ENCODE assay signal across 20 cellular contexts in the genomic region with DNA sequence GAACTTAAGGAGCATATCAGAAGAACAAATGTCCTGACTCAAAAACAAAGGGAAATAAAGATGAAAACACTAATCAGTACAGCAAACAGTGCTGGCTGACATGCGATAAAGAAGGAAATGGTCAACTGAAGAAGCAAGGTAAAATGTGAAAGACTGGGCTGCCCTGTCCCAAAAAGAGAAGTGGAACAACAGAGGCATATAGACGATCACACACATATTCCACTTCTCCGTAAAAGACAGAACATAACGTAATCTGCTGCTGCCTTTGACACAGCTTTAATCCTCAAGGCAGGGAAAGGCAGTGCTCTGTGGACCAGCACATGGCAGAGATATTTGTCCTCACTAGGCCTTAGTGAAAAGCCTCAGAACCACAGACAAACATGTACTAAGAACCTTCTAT. TPM values are rescaled to one million over a fixed set of nuclear protein-coding genes. Genes with fewer than 3 reads are reported as not detected.
DNase-seq lines count a peak whose midpoint lies in the region; ATAC-seq, FAIRE-seq and TF ChIP-seq lines count a peak whose summit lies in the region.
"Had no signal": no experiment of that assay in that cellular context is flagged by ENCODE, and none has a peak within 500 bp of the region (broad histone marks: within the 10 kb centered on the region; RNA-seq: fewer than 3 reads in every experiment).

No MANE protein-coding gene starts in this region.

- POLR2A ChIA-PET in K562 (lab: Yijun Ruan, JAX): interaction anchor here (1.2 kb wide), 1 partner anchor 13 kb away, joined by 4 read pairs; no protein-coding TSS in a partner anchor

- intact Hi-C loops in Right ventricle myocardium superior (cut with DNase I): no loop called here
- intact Hi-C loops in cardiac septum (cut with DNase I): no loop called here
- intact Hi-C loops in K562 (cut with micrococcal nuclease): loop anchor here (1.0 kb wide), 1 partner anchor 35 kb away; no protein-coding TSS in a partner anchor

- no peaks in the 10 kb centered on the region for H3K9me2 ChIP-seq in hepatocyte (replicated peaks; ENCODE audit: insufficient read depth)

- DNase-seq in Right ventricle myocardium superior (no peak), cardiac septum (ENCODE audit: low spot score) (no peak), NOMO-1 treated with dmso at 0.1 percent for 144 hours (lab: John Stamatoyannopoulos, UW; ENCODE audit: unreplicated experiment) (peak; percentile 39), K562 (ENCODE audit: extremely low read depth in 1 of 4, low spot score in 3 of 4) (no peak), hepatocyte (ENCODE audit: low spot score) (no peak), NCI-H2029 treated with DMSO at 0.1 percent for 48 hours (lab: John Stamatoyannopoulos, UW) (no peak)
- no peak for DNase-seq in stimulated activated naive B cell treated with anti-CD40 and anti-IgM and Interleukin-4, amounts not matched to agents 10 μg/mL and 1 μg/mL and 100 μg/mL, for 72 hours
- DNase-seq: DND-41, GDM1, NCI-H1092, NCI-H2107, NCI-H2227 treated with DMSO at 0.1 percent for 48 hours, NCI-H524 treated with DMSO at 0.1 percent for 48 hours had no signal

- H3K36me3 ChIP-seq in K562 (ENCODE audit: control insufficient read depth, insufficient read depth, low read length) (no peaks in the 10 kb centered on the region), hepatocyte (replicated peaks; ENCODE audit: insufficient read depth, low read depth) (no peaks in the 10 kb centered on the region)
- H3K36me3 ChIP-seq: BLaER1 treated with 17β-estradiol and CSF1 and Interleukin-3, amounts not matched to agents 10 nM and 100 nM had no signal

- H3K4me2 ChIP-seq in K562 (ENCODE audit: insufficient read depth, low read length) (no peak overlapping the region), hepatocyte (no peak overlapping the region)
- H3K4me2 ChIP-seq: GM23338, PC-9 had no signal

- TF ChIP-seq POLR2A in K562 (conservative IDR thresholded peaks at IDR 0.05): no peak

- in situ Hi-C loops in K562 (cut with MboI): no loop called here

- TF ChIP-seq CTCF in K562 (IDR thresholded peaks at IDR 0.05 in 2 of 3, conservative IDR thresholded peaks at IDR 0.05 in 1 of 3; ENCODE audit: insufficient read depth in 2 of 3, low read depth in 1 of 3, low read length in 3 of 3) (no peak), hepatocyte (IDR thresholded peaks at IDR 0.05; ENCODE audit: poor library complexity) (no peak)

- no peaks in the 10 kb centered on the region for H3K27me3 ChIP-seq in K562 (ENCODE audit: control insufficient read depth in 2 of 2, insufficient read depth in 2 of 2, low read length in 2 of 2)
- no peaks in the 10 kb centered on the region for H3K27me3 ChIP-seq in hepatocyte
- H3K27me3 ChIP-seq: BLaER1 treated with 17β-estradiol and CSF1 and Interleukin-3, amounts not matched to agents 10 nM and 100 nM had no signal

- BruUV-seq in K562 (replicated peaks; lab: Mats Ljungman, UMichigan): no TSS peak

- no peaks in the 10 kb centered on the region for H4K20me1 ChIP-seq in K562 (replicated peaks; ENCODE audit: control insufficient read depth, insufficient read depth, low read length)
- H4K20me1 ChIP-seq in hepatocyte (ENCODE audit: insufficient read depth, poor library complexity, severe bottlenecking): no peaks in the 10 kb centered on the region
- H4K20me1 ChIP-seq: BLaER1 treated with 17β-estradiol and CSF1 and Interleukin-3, amounts not matched to agents 10 nM and 100 nM had no signal

- H3K9me1 ChIP-seq in K562 (ENCODE audit: control insufficient read depth, insufficient read depth, low read length): no peaks in the 10 kb centered on the region

- no peaks in the 10 kb centered on the region for H3K79me2 ChIP-seq in K562 (ENCODE audit: control insufficient read depth, insufficient read depth, low read length)
- H3K79me2 ChIP-seq in hepatocyte: no peaks in the 10 kb centered on the region

- peaks cover 4 to 7% of the 10 kb centered on the region in 2 donors for H3K9me3 Mint-ChIP-seq in stimulated activated naive B cell treated with anti-CD40 and anti-IgM and Interleukin-4, amounts not matched to agents 10 μg/mL and 1 μg/mL and 100 μg/mL, for 72 hours

- peaks cover 4 to 15% of the 10 kb centered on the region in 2 experiments; a peak in 4 of 5 replicates for H3K4me1 ChIP-seq in K562 (replicated peaks in 1 of 2; ENCODE audit: control insufficient read depth in 2 of 2, insufficient read depth in 2 of 2, low read length in 2 of 2)
- no peaks in the 10 kb centered on the region for H3K4me1 ChIP-seq in hepatocyte (ENCODE audit: insufficient read depth)

- H3K4me3 ChIP-seq in K562 (no peak overlapping the region), hepatocyte (no peak overlapping the region)
- H3K4me3 ChIP-seq: BLaER1 treated with 17β-estradiol and CSF1 and Interleukin-3, amounts not matched to agents 10 nM and 100 nM; GM23338; PC-9 had no signal

- peak; percentile 34 for ATAC-seq in Right ventricle myocardium superior (ENCODE audit: poor library complexity)
- peak; percentile 9; the same call in 2 of the 3 replicates for ATAC-seq in K562
- peak; percentile 65 to 74 for ATAC-seq in stimulated activated naive B cell treated with anti-CD40 and anti-IgM and Interleukin-4, amounts not matched to agents 10 μg/mL and 1 μg/mL and 100 μg/mL, for 72 hours (replicated peaks)
- ATAC-seq in GM19351 (IDR thresholded peaks at IDR 0.05; ENCODE audit: unreplicated experiment): no peak
- ATAC-seq: GM23338, HCT116 had no signal

- H3K27me3 Mint-ChIP-seq in stimulated activated naive B cell treated with anti-CD40 and anti-IgM and Interleukin-4, amounts not matched to agents 10 μg/mL and 1 μg/mL and 100 μg/mL, for 72 hours: no peaks in the 10 kb centered on the region

- peak overlapping the region; percentile 6 for H3K27ac Mint-ChIP-seq in stimulated activated naive B cell treated with anti-CD40 and anti-IgM and Interleukin-4, amounts not matched to agents 10 μg/mL and 1 μg/mL and 100 μg/mL, for 72 hours
- H3K27ac Mint-ChIP-seq: GM23338 had no signal

- 38% methylated on average over 4 of the region's 4 CpGs for WGBS in K562 (ENCODE audit: insufficient coverage, low coverage, missing lambda C conversion rate)
- WGBS in hepatocyte (ENCODE audit: low lambda C conversion rate, missing lambda C conversion rate): 90% methylated on average over 4 of the region's 4 CpGs

- H3K27ac ChIP-seq in K562 (ENCODE audit: extremely low read depth, low read depth, low read length): no peak overlapping the region
- H3K27ac ChIP-seq in hepatocyte: no peak overlapping the region
- H3K27ac ChIP-seq: PC-9 had no signal

- no peak overlapping the region for H3K9ac ChIP-seq in K562 (ENCODE audit: insufficient read depth in 1 of 2, low read depth in 2 of 2, low read length in 2 of 2)
- H3K9ac ChIP-seq: BLaER1 treated with 17β-estradiol and CSF1 and Interleukin-3, amounts not matched to agents 10 nM and 100 nM had no signal

- H3K4me1 Mint-ChIP-seq in stimulated activated naive B cell treated with anti-CD40 and anti-IgM and Interleukin-4, amounts not matched to agents 10 μg/mL and 1 μg/mL and 100 μg/mL, for 72 hours: peaks cover 34 to 61% of the 10 kb centered on the region in 2 donors
- H3K4me1 Mint-ChIP-seq: GM23338 had no signal

- no peak for TF ChIP-seq RAD21 in K562 (CRISPR knock-in tag; conservative IDR thresholded peaks at IDR 0.05 in 1 of 2, IDR thresholded peaks at IDR 0.05 in 1 of 2)

- CTCF ChIA-PET in K562 (lab: Yijun Ruan, JAX; ENCODE audit: low intra/inter-chr PET ratio): no interaction called here

- no peak for TF ChIP-seq EP300 in K562 (IDR thresholded peaks at IDR 0.05; ENCODE audit: low read length)

- H2AFZ ChIP-seq in K562 (ENCODE audit: low read depth, low read length) (peak overlapping the region; percentile 80), hepatocyte (no peak overlapping the region)
- H2AFZ ChIP-seq: PC-9 had no signal

- no peaks in the 10 kb centered on the region; the same call in 1 of the 2 replicates for H3K9me3 ChIP-seq in K562 (replicated peaks; ENCODE audit: control insufficient read depth, insufficient read depth, low read depth, low read length)
- no peaks in the 10 kb centered on the region for H3K9me3 ChIP-seq in hepatocyte (ENCODE audit: low read depth)

- H3K4me3 Mint-ChIP-seq in stimulated activated naive B cell treated with anti-CD40 and anti-IgM and Interleukin-4, amounts not matched to agents 10 μg/mL and 1 μg/mL and 100 μg/mL, for 72 hours: no peak overlapping the region
- H3K4me3 Mint-ChIP-seq: GM23338 had no signal

- FAIRE-seq in K562 (lab: Jason Lieb, UNC): peak; percentile 57
- FAIRE-seq: GM12891, GM18507 had no signal

- peaks cover 4 to 5% of the 10 kb centered on the region in 2 donors for H3K36me3 Mint-ChIP-seq in stimulated activated naive B cell treated with anti-CD40 and anti-IgM and Interleukin-4, amounts not matched to agents 10 μg/mL and 1 μg/mL and 100 μg/mL, for 72 hours

RNA-seq across cellular contexts. Expression of a gene that starts 24.3 kb away (rescaled TPM):
- 4.4 TPM for total RNA-seq in Right ventricle myocardium superior
- total RNA-seq in cardiac septum: 5.7 TPM
- total RNA-seq in K562 (2011; cell fraction: chromatin; rRNA removed; ENCODE audit: low replicate concordance): 15.4 and 39.4 TPM in 2 replicates
- total RNA-seq in K562 (2011; cell fraction: nucleolus; rRNA removed): 5.3 and 7.2 TPM in 2 replicates
- total RNA-seq in K562 (2011; cell fraction: nucleoplasm; rRNA removed): 14.2 and 23.3 TPM in 2 replicates
- 4.7 and 5.6 TPM in 2 replicates for total RNA-seq in K562 (2014; rRNA removed)
- 8.0 and 10.1 TPM in 2 replicates for total RNA-seq in K562 (2014; rRNA removed; fragmentation: Illumina TruSeq; extraction: Trizol)
- total RNA-seq in K562 (2015; rRNA removed; fragmentation: Illumina TruSeq; extraction: Trizol): 7.5 and 8.6 TPM in 2 replicates
- 6.6 and 6.7 TPM in 2 replicates for total RNA-seq in K562 (2021)
- polyA plus RNA-seq in K562 (2011; rRNA removed): 5.9 and 6.5 TPM in 2 replicates
- polyA plus RNA-seq in K562 (2011; cell fraction: cytosol; rRNA removed): 2.5 and 4.7 TPM in 2 replicates
- polyA plus RNA-seq in K562 (2011; cell fraction: nucleus; rRNA removed): 5.7 and 6.3 TPM in 2 replicates
- polyA plus RNA-seq in K562 (2012): 3.2 and 3.4 TPM in 2 replicates
- 5.8 and 6.3 TPM in 2 replicates for polyA plus RNA-seq in K562 (2014; fragmentation: Illumina TruSeq; extraction: Trizol)
- polyA plus RNA-seq in K562 (2014; fragmentation: Nextera tagmentation; extraction: Ambion mirVana): 1 to 10 TPM in 1 of 2 experiments, under 1 TPM in 1; 0.63 to 2.4 TPM
- 3.1 and 4.4 TPM in 2 replicates for polyA plus RNA-seq in K562 (2014; rRNA removed)
- 21.5 and 25.4 TPM in 2 replicates for polyA minus RNA-seq in K562 (2011; rRNA and poly(A)+ RNA removed)
- polyA minus RNA-seq in K562 (2011; cell fraction: cytosol; rRNA and poly(A)+ RNA removed): 7.8 and 8.3 TPM in 2 replicates
- polyA minus RNA-seq in K562 (2011; cell fraction: nucleus; rRNA and poly(A)+ RNA removed): 5.3 and 13.2 TPM in 2 replicates
- total RNA-seq in hepatocyte: 9.5 and 12.3 TPM in 2 replicates
- polyA plus RNA-seq in hepatocyte: 2.8 and 4.2 TPM in 2 replicates
